ENCODE assay signal across 8 cellular contexts in the genomic region with DNA sequence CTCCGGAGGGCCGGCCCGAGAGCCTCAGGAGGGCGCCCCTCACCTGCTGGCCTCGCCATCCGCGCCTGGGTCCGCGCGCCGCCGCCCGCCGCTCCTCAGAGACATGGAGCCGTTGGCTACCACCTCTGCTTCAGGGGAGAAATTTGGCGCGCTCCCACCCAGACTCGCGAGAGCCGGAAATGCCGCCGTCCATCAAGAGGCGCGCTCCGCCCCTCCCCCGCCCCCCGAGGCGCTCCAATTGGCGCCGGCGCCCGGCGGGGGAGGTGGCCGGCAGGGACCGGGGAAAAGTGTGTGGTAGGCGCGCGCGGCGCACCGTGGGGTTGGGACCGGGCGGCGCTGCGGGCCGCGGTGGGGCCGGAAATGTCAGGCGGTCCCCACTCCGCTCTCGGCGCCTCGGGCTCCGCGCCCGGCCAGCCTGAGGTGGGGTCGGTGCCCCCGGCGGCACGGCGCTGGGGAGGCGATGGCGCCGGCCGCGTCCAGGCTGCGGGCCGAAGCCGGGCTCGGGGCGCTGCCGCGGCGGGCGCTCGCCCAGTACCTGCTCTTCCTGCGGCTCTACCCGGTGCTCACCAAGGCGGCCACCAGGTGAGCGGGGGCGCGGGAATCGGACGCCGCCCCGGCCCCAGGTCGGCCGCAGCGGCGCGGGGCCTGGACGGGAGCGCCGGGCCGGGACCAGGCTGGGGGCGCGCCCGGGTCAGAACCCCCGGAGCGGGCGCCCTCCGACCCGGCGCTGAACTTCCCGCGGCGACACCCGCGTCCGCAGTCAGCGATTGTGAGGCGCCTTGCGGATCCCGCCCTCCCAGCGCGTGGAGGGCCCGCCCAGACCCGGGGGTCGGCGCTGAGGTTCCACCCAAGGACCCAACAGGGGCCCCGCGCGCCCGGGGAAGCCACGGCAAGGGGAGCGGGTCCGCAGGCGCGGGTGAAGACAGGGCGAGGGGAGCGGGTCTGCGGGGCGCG.
DNase-seq lines count a peak whose midpoint lies in the region; ATAC-seq and TF ChIP-seq lines count a peak whose summit lies in the region.

A gene with protein sequence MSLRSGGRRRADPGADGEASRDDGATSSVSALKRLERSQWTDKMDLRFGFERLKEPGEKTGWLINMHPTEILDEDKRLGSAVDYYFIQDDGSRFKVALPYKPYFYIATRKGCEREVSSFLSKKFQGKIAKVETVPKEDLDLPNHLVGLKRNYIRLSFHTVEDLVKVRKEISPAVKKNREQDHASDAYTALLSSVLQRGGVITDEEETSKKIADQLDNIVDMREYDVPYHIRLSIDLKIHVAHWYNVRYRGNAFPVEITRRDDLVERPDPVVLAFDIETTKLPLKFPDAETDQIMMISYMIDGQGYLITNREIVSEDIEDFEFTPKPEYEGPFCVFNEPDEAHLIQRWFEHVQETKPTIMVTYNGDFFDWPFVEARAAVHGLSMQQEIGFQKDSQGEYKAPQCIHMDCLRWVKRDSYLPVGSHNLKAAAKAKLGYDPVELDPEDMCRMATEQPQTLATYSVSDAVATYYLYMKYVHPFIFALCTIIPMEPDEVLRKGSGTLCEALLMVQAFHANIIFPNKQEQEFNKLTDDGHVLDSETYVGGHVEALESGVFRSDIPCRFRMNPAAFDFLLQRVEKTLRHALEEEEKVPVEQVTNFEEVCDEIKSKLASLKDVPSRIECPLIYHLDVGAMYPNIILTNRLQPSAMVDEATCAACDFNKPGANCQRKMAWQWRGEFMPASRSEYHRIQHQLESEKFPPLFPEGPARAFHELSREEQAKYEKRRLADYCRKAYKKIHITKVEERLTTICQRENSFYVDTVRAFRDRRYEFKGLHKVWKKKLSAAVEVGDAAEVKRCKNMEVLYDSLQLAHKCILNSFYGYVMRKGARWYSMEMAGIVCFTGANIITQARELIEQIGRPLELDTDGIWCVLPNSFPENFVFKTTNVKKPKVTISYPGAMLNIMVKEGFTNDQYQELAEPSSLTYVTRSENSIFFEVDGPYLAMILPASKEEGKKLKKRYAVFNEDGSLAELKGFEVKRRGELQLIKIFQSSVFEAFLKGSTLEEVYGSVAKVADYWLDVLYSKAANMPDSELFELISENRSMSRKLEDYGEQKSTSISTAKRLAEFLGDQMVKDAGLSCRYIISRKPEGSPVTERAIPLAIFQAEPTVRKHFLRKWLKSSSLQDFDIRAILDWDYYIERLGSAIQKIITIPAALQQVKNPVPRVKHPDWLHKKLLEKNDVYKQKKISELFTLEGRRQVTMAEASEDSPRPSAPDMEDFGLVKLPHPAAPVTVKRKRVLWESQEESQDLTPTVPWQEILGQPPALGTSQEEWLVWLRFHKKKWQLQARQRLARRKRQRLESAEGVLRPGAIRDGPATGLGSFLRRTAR (N-terminal part only) (minus strand): TSS at position 132 of the 954 bp plus-strand sequence. CDS start 27 bp downstream, at position 105.
A gene (plus strand): TSS at position 377 of the 954 bp plus-strand sequence. CDS start 84 bp downstream, at position 461.

- TF ChIP-seq POLR2A in GM19099 (IDR thresholded peaks at IDR 0.05; ENCODE audit: extremely low read depth, insufficient read length, low read depth) = peak; percentile 76

- no peak within 1 kb of the TSS for H3K27ac ChIP-seq in caudate nucleus (ENCODE audit: low read depth, low read length)

- DNase-seq in AML-193 (lab: John Stamatoyannopoulos, UW) (peak; percentile 90 to 91), NCI-H446 (lab: John Stamatoyannopoulos, UW) (peak; percentile 87 to 98), caudate nucleus (lab: John Stamatoyannopoulos, UW) (peak in 60 of 61 donors; percentile 11 to 94 (median 84)), iris pigment epithelial cell (ENCODE audit: low read depth) (peak; percentile 94)
- DNase-seq in activated CD4-positive, CD25-positive, alpha-beta regulatory T cell (lab: John Stamatoyannopoulos, UW) = peak; percentile 89 to 96 (median 92)
- DNase-seq in stimulated activated CD4-positive, alpha-beta T cell treated with anti-CD3 and anti-CD28 coated beads, Interleukin-12 subunit alpha, Interleukin-12 subunit beta, amount 100 ng/mL, for 4 hours = peak; percentile 95

- peak; percentile 95 for ATAC-seq in HG03354 (IDR thresholded peaks at IDR 0.05; ENCODE audit: poor library complexity, severe bottlenecking, unreplicated experiment)
